In genomic region chr17:81037783-81038733, GRCh38 we compare ENCODE assay signal across 12 cellular contexts. TPM values are rescaled to one million over a fixed set of nuclear protein-coding genes. Genes with fewer than 3 reads are reported as not detected.
DNase-seq lines count a peak whose midpoint lies in the region; ATAC-seq and TF ChIP-seq lines count a peak whose summit lies in the region.
"Had no signal": no experiment of that assay in that cellular context is flagged by ENCODE, and none has a peak within 500 bp of the region (broad histone marks: within the 10 kb centered on the region; RNA-seq: fewer than 3 reads in every experiment).

No MANE protein-coding gene starts in this region.

- H3K79me2 ChIP-seq in HCT116 (ENCODE audit: insufficient read depth, low read length) = peaks cover 78% of the 10 kb centered on the region

- no peaks in the 10 kb centered on the region for H3K9me2 ChIP-seq in HCT116 (ENCODE audit: insufficient read depth)

- BruUV-seq in HCT116 (replicated peaks; lab: Mats Ljungman, UMichigan) = no TSS peak

- DNase-seq in HCT116 (ENCODE audit: low read depth, low spot score) (no peak), astrocyte of the spinal cord (ENCODE audit: low read depth, low spot score) (no peak), right cardiac atrium (peak; percentile 38 to 80 (median 74)), globus pallidus (ENCODE audit: low spot score) (no peak), progenitor cell of endocrine pancreas (ENCODE audit: low spot score, unreplicated experiment) (no peak), UCSD-AML1 (lab: John Stamatoyannopoulos, UW; ENCODE audit: unreplicated experiment) (no peak)
- DNase-seq in activated CD4-positive, alpha-beta memory T cell treated with anti-CD3 and anti-CD28 coated beads for 36 hours = no peak
- DNase-seq: activated effector memory CD4-positive, alpha-beta T cell treated with Interleukin-2 at 50 U/mL for 16 hours; CD4-positive, CD25-positive, alpha-beta regulatory T cell had no signal

- intact Hi-C loops in HCT116 (cut with micrococcal nuclease) = no loop called here
- intact Hi-C loops in right cardiac atrium (cut with DNase I) = no loop called here
- intact Hi-C loops in activated CD4-positive, alpha-beta memory T cell treated with anti-CD3 and anti-CD28 coated beads for 36 hours (cut with micrococcal nuclease) = loop anchor here (10.0 kb wide), 1 partner anchor 187 kb away; the partner anchor contains the start of gene CEP131

- H4K20me1 ChIP-seq in HCT116 (ENCODE audit: insufficient read depth) = peaks cover 7% of the 10 kb centered on the region; the same call in 1 of the 2 replicates

- H3K27me3 Mint-ChIP-seq in progenitor cell of endocrine pancreas = peaks cover 4% of the 10 kb centered on the region
- peaks cover 13% of the 10 kb centered on the region for H3K27me3 Mint-ChIP-seq in activated CD4-positive, alpha-beta memory T cell treated with anti-CD3 and anti-CD28 coated beads for 36 hours

- H3K27me3 ChIP-seq in HCT116 (ENCODE audit: insufficient read depth, low read length) (no peaks in the 10 kb centered on the region), right cardiac atrium (ENCODE audit: control insufficient read depth, insufficient read depth) (no peaks in the 10 kb centered on the region), rectal smooth muscle tissue (ENCODE audit: control insufficient read depth, insufficient read depth, low read length) (no peaks in the 10 kb centered on the region)

- POLR2A ChIA-PET in HCT116 (lab: Charles Lee) = interaction anchor here (1.3 kb wide), 1 partner anchor 57 kb away, joined by 5 read pairs; no protein-coding TSS in a partner anchor
- POLR2A ChIA-PET in activated CD4-positive, alpha-beta memory T cell treated with anti-CD3 and anti-CD28 coated beads for 36 hours (lab: Charles Lee) = no interaction called here

- H3K27ac Mint-ChIP-seq in progenitor cell of endocrine pancreas = no peak overlapping the region
- no peak overlapping the region for H3K27ac Mint-ChIP-seq in activated CD4-positive, alpha-beta memory T cell treated with anti-CD3 and anti-CD28 coated beads for 36 hours

- H3K9me3 Mint-ChIP-seq in progenitor cell of endocrine pancreas (ENCODE audit: low read depth) = no peaks in the 10 kb centered on the region
- H3K9me3 Mint-ChIP-seq in activated CD4-positive, alpha-beta memory T cell treated with anti-CD3 and anti-CD28 coated beads for 36 hours = no peaks in the 10 kb centered on the region
- H3K9me3 Mint-ChIP-seq: CD4-positive, CD25-positive, alpha-beta regulatory T cell had no signal

- ATAC-seq in HCT116 = no peak
- no peak for ATAC-seq in right cardiac atrium
- ATAC-seq: GM12878 had no signal

- RAD21 ChIA-PET in HCT116 (lab: Charles Lee; ENCODE audit: low non-redundant PET in 1 of 2, low total read pairs in 2 of 2, uncharacterized antibody in 2 of 2, unreplicated experiment in 2 of 2) = no interaction called here

- in situ Hi-C loops in astrocyte of the spinal cord (cut with HindIII; ENCODE audit: low sequenced_read_pairs) = no loop called here

- H3K4me3 Mint-ChIP-seq in progenitor cell of endocrine pancreas (ENCODE audit: low read depth) = no peak overlapping the region
- no peak overlapping the region for H3K4me3 Mint-ChIP-seq in activated CD4-positive, alpha-beta memory T cell treated with anti-CD3 and anti-CD28 coated beads for 36 hours

- 60% methylated on average over 31 of the region's 31 CpGs for WGBS in right cardiac atrium

- TF ChIP-seq CTCF in HCT116 (IDR thresholded peaks at IDR 0.05 in 2 of 3, conservative IDR thresholded peaks at IDR 0.05 in 1 of 3; ENCODE audit: borderline replicate concordance in 1 of 3, insufficient read depth in 1 of 3, low read depth in 2 of 3, low read length in 2 of 3) = peak in 2 of 3 experiments; percentile 8 to 39; a peak in 2 of 6 replicates
- no peak for TF ChIP-seq CTCF in astrocyte of the spinal cord (IDR thresholded peaks at IDR 0.05; ENCODE audit: low read depth, low read length)
- TF ChIP-seq CTCF in progenitor cell of endocrine pancreas (IDR thresholded peaks at IDR 0.05; ENCODE audit: unreplicated experiment) = no peak

- peak overlapping the region; percentile 72 for H3K4me2 ChIP-seq in HCT116 (ENCODE audit: low read length)
- H3K4me2 ChIP-seq: KMS-11 had no signal

- H3K9me3 ChIP-seq in HCT116 (ENCODE audit: control insufficient read depth in 1 of 2, insufficient read depth in 1 of 2, low read depth in 1 of 2, low read length in 2 of 2) (no peaks in the 10 kb centered on the region), right cardiac atrium (ENCODE audit: control insufficient read depth, low read length) (no peaks in the 10 kb centered on the region)

- peak overlapping the region; percentile 85; the same call in 1 of the 2 replicates for H3K9ac ChIP-seq in HCT116 (ENCODE audit: low read length)
- H3K9ac ChIP-seq in rectal smooth muscle tissue (ENCODE audit: low read length) = no peak overlapping the region
- H3K9ac ChIP-seq: KMS-11 had no signal

- no peak overlapping the region for H2AFZ ChIP-seq in HCT116 (ENCODE audit: low read depth, low read length, poor library complexity, severe bottlenecking)

- H3K27ac ChIP-seq in HCT116 (ENCODE audit: low read depth, low read length) = peak overlapping the region; percentile 94
- H3K27ac ChIP-seq in right cardiac atrium (ENCODE audit: low read length) = peak overlapping the region; percentile 19
- peak overlapping the region; percentile 80 for H3K27ac ChIP-seq in rectal smooth muscle tissue (ENCODE audit: low read depth, low read length)
- H3K27ac ChIP-seq: KMS-11 had no signal

- H3K36me3 ChIP-seq in HCT116 (ENCODE audit: control insufficient read depth in 1 of 2, insufficient read depth in 2 of 2, low read length in 2 of 2) = peaks cover 3 to 27% of the 10 kb centered on the region in 2 experiments; a peak in 1 of 4 replicates
- H3K36me3 ChIP-seq in rectal smooth muscle tissue (ENCODE audit: control insufficient read depth, insufficient read depth, low read length) = no peaks in the 10 kb centered on the region

- no peak overlapping the region for H3K4me3 ChIP-seq in HCT116 (replicated peaks in 1 of 2; ENCODE audit: low read depth in 1 of 2, low read length in 2 of 2)
- H3K4me3 ChIP-seq in astrocyte of the spinal cord (ENCODE audit: low read depth, low read length) = peak overlapping the region; percentile 0
- H3K4me3 ChIP-seq in right cardiac atrium (ENCODE audit: low read length) = no peak overlapping the region
- H3K4me3 ChIP-seq in rectal smooth muscle tissue (ENCODE audit: low read length) = peak overlapping the region; percentile 32
- H3K4me3 ChIP-seq: GM12878 had no signal

- TF ChIP-seq POLR2A in HCT116 (IDR thresholded peaks at IDR 0.05; ENCODE audit: borderline replicate concordance, extremely low read depth, insufficient read depth, insufficient read length) = no peak

- CTCF ChIA-PET in HCT116 (lab: Charles Lee) = interaction anchor here (1.4 to 2.4 kb wide), 2 partner anchors 12 to 14 kb away, joined by 5 to 10 read pairs; no protein-coding TSS in a partner anchor
- CTCF ChIA-PET in activated CD4-positive, alpha-beta memory T cell treated with anti-CD3 and anti-CD28 coated beads for 36 hours (lab: Charles Lee) = interaction anchor here (4.7 kb wide), 1 partner anchor 14 kb away, joined by 19 read pairs; no protein-coding TSS in a partner anchor

- peaks cover 36% of the 10 kb centered on the region for H3K4me1 Mint-ChIP-seq in progenitor cell of endocrine pancreas (ENCODE audit: low read depth)
- H3K4me1 Mint-ChIP-seq in activated CD4-positive, alpha-beta memory T cell treated with anti-CD3 and anti-CD28 coated beads for 36 hours (ENCODE audit: low read depth) = peaks cover 10% of the 10 kb centered on the region

- H3K36me3 Mint-ChIP-seq in progenitor cell of endocrine pancreas (ENCODE audit: insufficient read depth) = peaks cover 4% of the 10 kb centered on the region
- no peaks in the 10 kb centered on the region for H3K36me3 Mint-ChIP-seq in activated CD4-positive, alpha-beta memory T cell treated with anti-CD3 and anti-CD28 coated beads for 36 hours
- H3K36me3 Mint-ChIP-seq: CD4-positive, CD25-positive, alpha-beta regulatory T cell had no signal

- TF ChIP-seq RAD21 in HCT116 (IDR thresholded peaks at IDR 0.05; ENCODE audit: low read depth) = no peak

- peaks cover 79 to 84% of the 10 kb centered on the region in 2 experiments for H3K4me1 ChIP-seq in HCT116 (ENCODE audit: control insufficient read depth in 1 of 2, insufficient read depth in 2 of 2, low read length in 2 of 2)
- peaks cover 20% of the 10 kb centered on the region for H3K4me1 ChIP-seq in right cardiac atrium (ENCODE audit: control insufficient read depth, insufficient read depth, low read length)
- H3K4me1 ChIP-seq in rectal smooth muscle tissue (ENCODE audit: control insufficient read depth, insufficient read depth, low read length) = peaks cover 51% of the 10 kb centered on the region

TF ChIP-seq in HCT116, 20 proteins besides CTCF, POLR2A, EP300 and RAD21:
- no peak for TF ChIP-seq ATF3 (IDR thresholded peaks at IDR 0.05)

RNA-seq across cellular contexts. Expression of gene BAIAP2, which starts 3.1 kb away (rescaled TPM):
- total RNA-seq in HCT116 (2021; ENCODE audit: unreplicated experiment) (105 TPM), right cardiac atrium (10 to 100 TPM; 20.5 to 39.5 (median 33.8) TPM), progenitor cell of endocrine pancreas (37.6 and 40.4 TPM in 2 replicates)
- polyA plus RNA-seq in HCT116 (2012) = 93.4 and 95.1 TPM in 2 replicates
- polyA plus RNA-seq in right cardiac atrium = 31.8 TPM
- 1 to 10 TPM; 3.3 to 3.6 TPM for total RNA-seq in activated CD4-positive, alpha-beta memory T cell treated with anti-CD3 and anti-CD28 coated beads for 36 hours

RNA-seq across cellular contexts. Expression of gene CHMP6, which starts 46.4 kb away (rescaled TPM):
- 22.0 TPM for total RNA-seq in HCT116 (2021; ENCODE audit: unreplicated experiment)
- 14.7 and 15.2 TPM in 2 replicates for polyA plus RNA-seq in HCT116 (2012)
- total RNA-seq in right cardiac atrium = 10 to 100 TPM; 18.4 to 22.5 (median 19.7) TPM
- polyA plus RNA-seq in right cardiac atrium = 24.6 TPM
- 26.1 and 27.8 TPM in 2 replicates for total RNA-seq in progenitor cell of endocrine pancreas
- total RNA-seq in activated CD4-positive, alpha-beta memory T cell treated with anti-CD3 and anti-CD28 coated beads for 36 hours = 10 to 100 TPM; 17.1 to 17.3 TPM

Comparison
In these comparisons a context has a peak if more than half of its experiments do, and no peak if none do; other contexts are left out.
1. DNase-seq: peak in right cardiac atrium (3 of 3); none in HCT116 (single experiment), astrocyte of the spinal cord (single experiment), globus pallidus (single experiment), progenitor cell of endocrine pancreas (single experiment), UCSD-AML1 (single experiment) and activated CD4-positive, alpha-beta memory T cell treated with anti-CD3 and anti-CD28 coated beads for 36 hours (single experiment).
2. H3K27ac ChIP-seq: peak in every context shown above with its lines; median percentile 94 in HCT116; 80 in rectal smooth muscle tissue; 19 in right cardiac atrium.
3. H3K4me3 ChIP-seq: peak in astrocyte of the spinal cord (single experiment) and rectal smooth muscle tissue (single experiment); none in HCT116 (0 of 2) and right cardiac atrium (single experiment).
4. CTCF ChIP-seq: peak in HCT116 (2 of 3); none in astrocyte of the spinal cord (single experiment) and progenitor cell of endocrine pancreas (single experiment).